11 cellular contexts compared by ENCODE assay signal in the genomic region with DNA sequence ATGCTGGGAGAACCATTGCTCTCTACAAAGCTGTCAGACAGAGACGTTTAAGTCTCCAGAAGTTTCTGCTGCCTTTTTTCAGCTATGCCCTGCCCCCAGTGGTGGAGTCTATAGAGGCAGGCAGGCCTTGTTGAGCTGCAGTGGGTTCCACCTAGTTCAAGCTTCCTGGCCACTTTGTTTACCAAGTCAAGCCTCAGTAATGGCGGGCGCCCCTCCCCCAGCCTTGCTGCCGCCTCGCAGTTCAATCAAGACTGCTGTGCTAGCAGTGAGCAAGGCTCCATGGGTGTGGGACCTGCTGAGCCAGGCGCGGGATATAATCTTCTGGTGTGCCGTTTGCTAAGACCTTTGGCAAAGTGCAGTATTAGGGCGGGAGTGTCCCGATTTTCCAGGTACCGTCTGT. TPM values are rescaled to one million over a fixed set of nuclear protein-coding genes. Genes with fewer than 3 reads are reported as not detected.
DNase-seq lines count a peak whose midpoint lies in the region; ATAC-seq and TF ChIP-seq lines count a peak whose summit lies in the region.
"Had no signal": no experiment of that assay in that cellular context is flagged by ENCODE, and none has a peak within 500 bp of the region (broad histone marks: within the 10 kb centered on the region; RNA-seq: fewer than 3 reads in every experiment).

No MANE protein-coding gene starts in this region.

- no peaks in the 10 kb centered on the region for H3K23me2 ChIP-seq in H9 (ENCODE audit: insufficient read length, low read depth, low read length, poor library complexity, severe bottlenecking)

- no peak overlapping the region for H3K4ac ChIP-seq in H9 (ENCODE audit: low read depth, low read length)

- no peak overlapping the region for H2BK120ac ChIP-seq in H9 (ENCODE audit: low read depth, low read length, poor library complexity, severe bottlenecking)

- no peak overlapping the region for H3K23ac ChIP-seq in H9 (ENCODE audit: insufficient read length, low read depth, low read length)

- no CpG with 5 or more reads among the region's 11 CpGs for WGBS in H9 (ENCODE audit: extremely low coverage, insufficient read length, low lambda C conversion rate)

- no peak overlapping the region for H4K8ac ChIP-seq in H9 (replicated peaks; ENCODE audit: insufficient read length, low read depth, low read length)

- ATAC-seq in WTC11 (no peak), left colon (peak; percentile 18)

- POLR2A ChIA-PET in WTC11 (lab: Charles Lee), result no interaction called here

- H3K4me1 ChIP-seq in DOHH2 (ENCODE audit: control insufficient read depth, low read length), result no peaks in the 10 kb centered on the region
- H3K4me1 ChIP-seq in H9 (ENCODE audit: insufficient read depth, low read length), result no peaks in the 10 kb centered on the region

- intact Hi-C loops in left colon (cut with DNase I, micrococcal nuclease), result no loop called here

- H3T11ph ChIP-seq in H9 (ENCODE audit: low read length), result no peak overlapping the region

- H3K9me3 ChIP-seq in DOHH2 (ENCODE audit: control insufficient read depth, insufficient read depth, low read length), result no peaks in the 10 kb centered on the region
- H3K9me3 ChIP-seq in H9 (ENCODE audit: control insufficient read depth, low read depth, low read length), result no peaks in the 10 kb centered on the region

- no peak overlapping the region for H3K4me3 ChIP-seq in DOHH2 (ENCODE audit: low read length)
- H3K4me3 ChIP-seq: SK-N-MC had no signal

- no peaks in the 10 kb centered on the region for H3K9me2 ChIP-seq in DOHH2 (replicated peaks; ENCODE audit: control insufficient read depth, low read length)

- peaks cover 6% of the 10 kb centered on the region for H3K36me3 ChIP-seq in DOHH2 (ENCODE audit: control insufficient read depth, low read length)

- no peak overlapping the region for H3K27ac ChIP-seq in DOHH2 (ENCODE audit: low read depth, low read length)
- H3K27ac ChIP-seq in H9 (ENCODE audit: insufficient read length, low read depth, low read length), result no peak overlapping the region
- H3K27ac ChIP-seq: SK-N-MC had no signal

- H3K14ac ChIP-seq in H9 (ENCODE audit: insufficient read depth, low read length), result no peak overlapping the region

- CTCF ChIA-PET in WTC11 (lab: Charles Lee), result interaction anchor here (0.9 to 1.1 kb wide), 3 partner anchors 8 to 220 kb away, joined by 3 to 4 read pairs (median 4); no protein-coding TSS in a partner anchor

- no peak overlapping the region for H2AK5ac ChIP-seq in H9 (ENCODE audit: insufficient read length, low read length)

- H3F3A ChIP-seq in DOHH2 (ENCODE audit: control insufficient read depth, insufficient read depth), result no peaks in the 10 kb centered on the region

- H3K4me2 ChIP-seq in DOHH2 (ENCODE audit: low read length) (no peak overlapping the region), H9 (ENCODE audit: insufficient read depth, insufficient read length, low read length) (no peak overlapping the region)

- H3K27ac Mint-ChIP-seq in H9 (no peak overlapping the region), WTC11 (no peak overlapping the region), mesothelial cell of epicardium (no peak overlapping the region)

- no peak overlapping the region for H3K56ac ChIP-seq in H9 (ENCODE audit: insufficient read length, low read depth, low read length)

- peak; percentile 45 for DNase-seq in H9
- DNase-seq in WTC11 (ENCODE audit: low spot score), result peak; percentile 28
- DNase-seq in left colon, result peak in 1 of 2 donors; percentile 22
- no peak for DNase-seq in KG1 (lab: John Stamatoyannopoulos, UW)
- no peak for DNase-seq in mesothelial cell of epicardium (ENCODE audit: low spot score in 2 of 2, unreplicated experiment in 2 of 2)
- DNase-seq in NCI-H187 treated with DMSO at 0.1 percent for 48 hours (lab: John Stamatoyannopoulos, UW), result no peak
- DNase-seq: dermis blood vessel endothelial cell, NCI-H1436 treated with DMSO at 0.1 percent for 48 hours, nucleus accumbens had no signal

- H3K4me3 Mint-ChIP-seq in H9 (no peak overlapping the region), WTC11 (no peak overlapping the region), mesothelial cell of epicardium (no peak overlapping the region)

- H3K18ac ChIP-seq in H9 (ENCODE audit: insufficient read length, low read depth, low read length), result no peak overlapping the region

- H3K79me1 ChIP-seq in H9 (ENCODE audit: insufficient read depth, low read depth, low read length, poor library complexity, severe bottlenecking), result no peaks in the 10 kb centered on the region

- no peak overlapping the region for H4K91ac ChIP-seq in H9 (ENCODE audit: insufficient read length, low read depth, low read length)

- H2BK15ac ChIP-seq in H9 (ENCODE audit: low read depth, low read length), result no peak overlapping the region

- no peak overlapping the region for H2BK5ac ChIP-seq in H9 (ENCODE audit: insufficient read length, low read length)

- H2AFZ ChIP-seq in H9 (ENCODE audit: low read length), result no peak overlapping the region

- H4K5ac ChIP-seq in H9 (ENCODE audit: insufficient read length, low read depth, low read length), result no peak overlapping the region

- no peak overlapping the region for H2BK12ac ChIP-seq in H9 (ENCODE audit: insufficient read length, low read depth, low read length)

- H4K20me1 ChIP-seq in DOHH2 (ENCODE audit: control insufficient read depth, insufficient read depth, low read depth, low read length), result no peaks in the 10 kb centered on the region
- no peaks in the 10 kb centered on the region for H4K20me1 ChIP-seq in H9 (ENCODE audit: control insufficient read depth, insufficient read depth, insufficient read length)

- peak; percentile 47 for TF ChIP-seq CTCF in DOHH2 (IDR thresholded peaks at IDR 0.05; ENCODE audit: low read depth, low read length, poor library complexity, severe bottlenecking)
- peak; percentile 35; the same call in 2 of the 3 replicates for TF ChIP-seq CTCF in H9 (conservative IDR thresholded peaks at IDR 0.05)
- no peak for TF ChIP-seq CTCF in WTC11 (IDR thresholded peaks at IDR 0.05)
- no peak for TF ChIP-seq CTCF in mesothelial cell of epicardium (IDR thresholded peaks at IDR 0.05; ENCODE audit: unreplicated experiment)

- H3K27me3 ChIP-seq in DOHH2 (ENCODE audit: control insufficient read depth, low read length) (no peaks in the 10 kb centered on the region), H9 (ENCODE audit: insufficient read depth, low read length) (no peaks in the 10 kb centered on the region)

- H3K79me2 ChIP-seq in DOHH2 (ENCODE audit: control insufficient read depth, low read length) (no peaks in the 10 kb centered on the region), H9 (ENCODE audit: insufficient read depth, low read length) (no peaks in the 10 kb centered on the region)

- H3K4me1 Mint-ChIP-seq in H9 (no peaks in the 10 kb centered on the region), WTC11 (no peaks in the 10 kb centered on the region), mesothelial cell of epicardium (no peaks in the 10 kb centered on the region)

- H3K36me3 Mint-ChIP-seq in H9 (ENCODE audit: insufficient read depth in 1 of 3, low read depth in 3 of 3) (peaks cover 64 to 82% (median 82%) of the 10 kb centered on the region in 3 experiments), WTC11 (peaks cover 78% of the 10 kb centered on the region), mesothelial cell of epicardium (peaks cover 72% of the 10 kb centered on the region)

- no peak overlapping the region for H2BK20ac ChIP-seq in H9 (ENCODE audit: low read depth, low read length, poor library complexity, severe bottlenecking)

- no peaks in the 10 kb centered on the region for H3K27me3 Mint-ChIP-seq in H9 (ENCODE audit: low read depth)
- H3K27me3 Mint-ChIP-seq in WTC11 (ENCODE audit: low read depth), result no peaks in the 10 kb centered on the region
- no peaks in the 10 kb centered on the region for H3K27me3 Mint-ChIP-seq in mesothelial cell of epicardium (ENCODE audit: low read depth)

- no peak overlapping the region for H3K9ac ChIP-seq in H9 (ENCODE audit: extremely low read depth, insufficient read length, low read length)

- H3K9me3 Mint-ChIP-seq in H9 (peaks cover 33 to 39% of the 10 kb centered on the region in 2 experiments), WTC11 (peaks cover 29% of the 10 kb centered on the region), mesothelial cell of epicardium (peaks cover 31% of the 10 kb centered on the region)

TF ChIP-seq in WTC11, 78 proteins besides CTCF, POLR2A, EP300 and RAD21:
- TF ChIP-seq SP1 (CRISPR knock-in tag; conservative IDR thresholded peaks at IDR 0.05) (no peak), ZNF416 (CRISPR knock-in tag; IDR thresholded peaks at IDR 0.05) (0 out of 2 replicates have a peak, but pooled peaks have one; percentile 48)

RNA-seq across cellular contexts. Expression of gene SCYGR2, which starts 52.7 kb away (rescaled TPM):
- total RNA-seq in H9 (2021) (not detected in 2 replicates), WTC11 (2021) (not detected in 3 replicates), left colon (not detected), mesothelial cell of epicardium (not detected in 3 replicates)
- total RNA-seq: dermis blood vessel endothelial cell had no signal

Comparison
In these comparisons a context has a peak if more than half of its experiments do, and no peak if none do; other contexts are left out.
1. CTCF ChIP-seq: peak in DOHH2 (single experiment) and H9 (single experiment); none in WTC11 (single experiment) and mesothelial cell of epicardium (single experiment).
2. DNase-seq: peak in H9 (single experiment) and WTC11 (single experiment); none in KG1 (single experiment), mesothelial cell of epicardium (0 of 2) and NCI-H187 treated with DMSO at 0.1 percent for 48 hours (single experiment).